In genomic region chr15:77543159-77543882, GRCh38 we compare ENCODE assay signal across 1 cellular context.
TF ChIP-seq lines count a peak whose summit lies in the region.

No MANE protein-coding gene starts in this region.

TF ChIP-seq in WTC11, 78 proteins besides CTCF, POLR2A, EP300 and RAD21 (continued from another document and continues in another):
- no peak for TF ChIP-seq ATF3 (CRISPR knock-in tag; conservative IDR thresholded peaks at IDR 0.05)
- TF ChIP-seq HMGXB4 (CRISPR knock-in tag; IDR thresholded peaks at IDR 0.05), result peak; percentile 93
- no peak for TF ChIP-seq OVOL2 (CRISPR knock-in tag; IDR thresholded peaks at IDR 0.05; ENCODE audit: borderline replicate concordance)
- TF ChIP-seq ETV6 (CRISPR knock-in tag; IDR thresholded peaks at IDR 0.05), result peak; percentile 90
- no peak for TF ChIP-seq ZNF281 (CRISPR knock-in tag; IDR thresholded peaks at IDR 0.05)
- no peak for TF ChIP-seq FOXJ3 (CRISPR knock-in tag; IDR thresholded peaks at IDR 0.05; ENCODE audit: borderline replicate concordance)
- TF ChIP-seq USF2 (CRISPR knock-in tag; IDR thresholded peaks at IDR 0.05), result peak; percentile 72
- TF ChIP-seq ATF1 (CRISPR knock-in tag; IDR thresholded peaks at IDR 0.05), result no peak
- TF ChIP-seq TEAD1 (CRISPR knock-in tag; IDR thresholded peaks at IDR 0.05), result no peak
- TF ChIP-seq GTF2I (CRISPR knock-in tag; conservative IDR thresholded peaks at IDR 0.05), result no peak
- TF ChIP-seq PRDM15 (CRISPR knock-in tag; IDR thresholded peaks at IDR 0.05), result peak; percentile 45; the same call in 1 of the 2 replicates
- no peak for TF ChIP-seq RELA (CRISPR knock-in tag; IDR thresholded peaks at IDR 0.05; ENCODE audit: borderline replicate concordance)
- 0 out of 2 replicates have a peak, but pooled peaks have one; percentile 5 for TF ChIP-seq ZNF532 (CRISPR knock-in tag; IDR thresholded peaks at IDR 0.05; ENCODE audit: borderline replicate concordance)
- TF ChIP-seq ATF6 (CRISPR knock-in tag; IDR thresholded peaks at IDR 0.05), result no peak
- TF ChIP-seq ERG (CRISPR knock-in tag; IDR thresholded peaks at IDR 0.05), result no peak
- no peak for TF ChIP-seq ZNF416 (CRISPR knock-in tag; IDR thresholded peaks at IDR 0.05)
- TF ChIP-seq ZNF423 (CRISPR knock-in tag; IDR thresholded peaks at IDR 0.05), result no peak
- no peak for TF ChIP-seq E2F1 (CRISPR knock-in tag; IDR thresholded peaks at IDR 0.05)
- no peak for TF ChIP-seq NFYB (CRISPR knock-in tag; conservative IDR thresholded peaks at IDR 0.05; ENCODE audit: low read depth)
- TF ChIP-seq CREB1 (CRISPR knock-in tag; IDR thresholded peaks at IDR 0.05), result no peak
- TF ChIP-seq EMX1 (CRISPR knock-in tag; IDR thresholded peaks at IDR 0.05), result 0 out of 2 replicates have a peak, but pooled peaks have one; percentile 63
- no peak for TF ChIP-seq TP53 (CRISPR knock-in tag; IDR thresholded peaks at IDR 0.05)
- TF ChIP-seq PREB (CRISPR knock-in tag; IDR thresholded peaks at IDR 0.05; ENCODE audit: borderline replicate concordance), result no peak
- no peak for TF ChIP-seq TCF7 (CRISPR knock-in tag; IDR thresholded peaks at IDR 0.05; ENCODE audit: low read depth)
- no peak for TF ChIP-seq ZMAT4 (CRISPR knock-in tag; IDR thresholded peaks at IDR 0.05)
- TF ChIP-seq MYBL2 (CRISPR knock-in tag; IDR thresholded peaks at IDR 0.05), result no peak
- TF ChIP-seq STAT6 (CRISPR knock-in tag; conservative IDR thresholded peaks at IDR 0.05; ENCODE audit: low read depth), result no peak
- no peak for TF ChIP-seq NR2C2 (CRISPR knock-in tag; IDR thresholded peaks at IDR 0.05)
